2 cellular contexts compared by ENCODE assay signal in the genomic region with DNA sequence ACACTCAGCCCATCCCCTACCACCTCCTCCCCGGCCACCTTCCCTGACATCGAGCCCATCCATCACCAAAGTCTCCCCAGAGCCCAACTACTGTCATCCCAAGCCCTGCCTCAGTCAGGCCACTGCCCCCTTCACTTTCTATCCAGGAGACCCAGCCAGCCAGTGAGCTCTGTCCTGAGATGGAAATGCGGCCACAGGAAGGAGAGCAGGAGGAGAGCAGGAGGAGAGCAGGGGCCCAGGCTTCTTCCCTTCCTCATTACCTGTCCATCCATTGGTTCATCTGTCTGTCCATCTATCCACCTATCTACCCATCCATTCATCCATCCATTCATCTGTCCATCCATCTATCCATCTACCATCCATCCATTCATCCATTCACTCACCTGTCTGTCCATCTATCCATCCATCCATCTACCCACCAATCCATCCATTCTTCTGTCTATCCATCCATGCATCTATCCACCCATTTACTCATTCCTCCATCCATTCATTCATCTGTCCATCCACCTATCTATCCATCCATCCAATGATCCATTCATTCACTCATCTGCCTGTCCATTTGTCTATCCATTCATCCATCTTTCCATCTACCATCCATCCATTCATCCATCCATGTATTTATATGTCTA. TPM values are rescaled to one million over a fixed set of nuclear protein-coding genes. Genes with fewer than 3 reads are reported as not detected.
"Had no signal": no experiment of that assay in that cellular context is flagged by ENCODE, and none has a peak within 500 bp of the region (broad histone marks: within the 10 kb centered on the region; RNA-seq: fewer than 3 reads in every experiment).

No MANE protein-coding gene starts in this region.

RNA-seq across cellular contexts. Expression of a gene that starts 29.4 kb away (rescaled TPM):
- total RNA-seq: chondrocyte had no signal

RNA-seq across cellular contexts. Expression of a gene that starts 52.2 kb away (rescaled TPM):
- total RNA-seq: esophagus mucosa had no signal
